8 cellular contexts compared by ENCODE assay signal in the genomic region with DNA sequence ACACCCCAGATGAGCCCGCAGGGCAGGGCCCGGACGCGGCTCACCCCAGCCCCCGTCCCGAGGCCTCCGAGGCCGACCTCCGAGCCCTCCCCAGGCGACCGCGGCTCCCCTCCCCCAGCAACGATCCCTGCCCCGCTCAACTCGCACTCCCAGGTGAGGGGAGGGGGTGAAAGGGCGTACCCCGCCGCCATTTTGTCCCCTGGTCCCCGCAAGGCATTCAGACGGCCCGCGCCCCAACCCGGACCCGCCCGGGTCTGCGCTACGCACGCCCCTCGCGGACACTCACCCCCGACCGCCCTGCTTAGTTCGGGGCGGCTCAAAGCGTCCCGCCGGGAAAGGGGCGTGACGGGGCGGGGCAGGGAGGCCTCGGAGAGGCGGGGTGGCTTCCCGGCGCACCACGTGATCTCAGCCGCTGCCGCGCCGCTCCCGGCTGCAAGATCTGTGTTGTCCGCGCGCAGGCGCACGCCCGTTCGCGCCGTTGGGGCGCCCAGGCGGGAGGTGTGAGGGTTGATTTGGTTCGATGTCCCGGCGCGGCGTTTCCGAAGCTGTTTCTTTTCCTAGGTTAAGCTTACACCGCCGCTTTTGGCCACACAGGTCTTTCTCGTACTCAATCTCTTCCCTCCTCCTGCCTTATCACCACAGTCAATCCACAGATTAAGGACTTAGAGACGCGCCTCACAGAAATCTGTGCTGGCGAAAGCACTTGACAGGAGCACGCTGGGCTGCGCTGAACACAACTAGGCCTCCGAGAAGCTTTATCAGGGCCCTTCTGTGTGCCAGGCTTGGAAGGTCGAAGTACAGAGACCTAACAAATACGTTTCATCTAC. TPM values are rescaled to one million over a fixed set of nuclear protein-coding genes. Genes with fewer than 3 reads are reported as not detected.
DNase-seq lines count a peak whose midpoint lies in the region; ATAC-seq and TF ChIP-seq lines count a peak whose summit lies in the region.

A gene with protein sequence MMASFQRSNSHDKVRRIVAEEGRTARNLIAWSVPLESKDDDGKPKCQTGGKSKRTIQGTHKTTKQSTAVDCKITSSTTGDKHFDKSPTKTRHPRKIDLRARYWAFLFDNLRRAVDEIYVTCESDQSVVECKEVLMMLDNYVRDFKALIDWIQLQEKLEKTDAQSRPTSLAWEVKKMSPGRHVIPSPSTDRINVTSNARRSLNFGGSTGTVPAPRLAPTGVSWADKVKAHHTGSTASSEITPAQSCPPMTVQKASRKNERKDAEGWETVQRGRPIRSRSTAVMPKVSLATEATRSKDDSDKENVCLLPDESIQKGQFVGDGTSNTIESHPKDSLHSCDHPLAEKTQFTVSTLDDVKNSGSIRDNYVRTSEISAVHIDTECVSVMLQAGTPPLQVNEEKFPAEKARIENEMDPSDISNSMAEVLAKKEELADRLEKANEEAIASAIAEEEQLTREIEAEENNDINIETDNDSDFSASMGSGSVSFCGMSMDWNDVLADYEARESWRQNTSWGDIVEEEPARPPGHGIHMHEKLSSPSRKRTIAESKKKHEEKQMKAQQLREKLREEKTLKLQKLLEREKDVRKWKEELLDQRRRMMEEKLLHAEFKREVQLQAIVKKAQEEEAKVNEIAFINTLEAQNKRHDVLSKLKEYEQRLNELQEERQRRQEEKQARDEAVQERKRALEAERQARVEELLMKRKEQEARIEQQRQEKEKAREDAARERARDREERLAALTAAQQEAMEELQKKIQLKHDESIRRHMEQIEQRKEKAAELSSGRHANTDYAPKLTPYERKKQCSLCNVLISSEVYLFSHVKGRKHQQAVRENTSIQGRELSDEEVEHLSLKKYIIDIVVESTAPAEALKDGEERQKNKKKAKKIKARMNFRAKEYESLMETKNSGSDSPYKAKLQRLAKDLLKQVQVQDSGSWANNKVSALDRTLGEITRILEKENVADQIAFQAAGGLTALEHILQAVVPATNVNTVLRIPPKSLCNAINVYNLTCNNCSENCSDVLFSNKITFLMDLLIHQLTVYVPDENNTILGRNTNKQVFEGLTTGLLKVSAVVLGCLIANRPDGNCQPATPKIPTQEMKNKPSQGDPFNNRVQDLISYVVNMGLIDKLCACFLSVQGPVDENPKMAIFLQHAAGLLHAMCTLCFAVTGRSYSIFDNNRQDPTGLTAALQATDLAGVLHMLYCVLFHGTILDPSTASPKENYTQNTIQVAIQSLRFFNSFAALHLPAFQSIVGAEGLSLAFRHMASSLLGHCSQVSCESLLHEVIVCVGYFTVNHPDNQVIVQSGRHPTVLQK (N-terminal part only) (minus strand): TSS at position 328 of the 827 bp plus-strand sequence. CDS start 21,523 bp downstream, outside the sequence.

- peak; percentile 79 for TF ChIP-seq POLR2A in NB4 (IDR thresholded peaks at IDR 0.05; ENCODE audit: extremely low read depth, insufficient read length)

- peaks cover 35% of the 10 kb centered on the region for H3K4me1 Mint-ChIP-seq in activated naive CD4-positive, alpha-beta T cell treated with anti-CD3 and anti-CD28 coated beads, Interleukin-2, amount 50 U/mL, for 24 hours

- TF ChIP-seq CTCF in HFF-Myc (IDR thresholded peaks at IDR 0.05; ENCODE audit: low read depth, low read length, missing control alignments) (no peak), NB4 (IDR thresholded peaks at IDR 0.05; ENCODE audit: low read depth, low read length) (no peak), omental fat pad (IDR thresholded peaks at IDR 0.05) (no peak)

- H3K4me3 Mint-ChIP-seq in activated naive CD4-positive, alpha-beta T cell treated with anti-CD3 and anti-CD28 coated beads, Interleukin-2, amount 50 U/mL, for 24 hours: peak within 1 kb of the TSS; percentile 90

- peak within 1 kb of the TSS; percentile 90 for H3K27ac Mint-ChIP-seq in activated naive CD4-positive, alpha-beta T cell treated with anti-CD3 and anti-CD28 coated beads, Interleukin-2, amount 50 U/mL, for 24 hours

- H3K4me3 ChIP-seq in HFF-Myc (replicated peaks; ENCODE audit: low read depth, low read length) (peak within 1 kb of the TSS; percentile 74), NB4 (ENCODE audit: low read depth, low read length) (peak within 1 kb of the TSS; percentile 64)

- peak within 1 kb of the TSS; percentile 93 for H3K27ac ChIP-seq in temporal lobe (ENCODE audit: low read depth, low read length)

- no peaks in the 10 kb centered on the region for H3K9me3 Mint-ChIP-seq in activated naive CD4-positive, alpha-beta T cell treated with anti-CD3 and anti-CD28 coated beads, Interleukin-2, amount 50 U/mL, for 24 hours

- DNase-seq in GM04504 (ENCODE audit: low read depth) (peak; percentile 56), HFF-Myc (ENCODE audit: extremely low read depth, low read depth) (peak; percentile 49), NB4 (ENCODE audit: low read depth) (peak; percentile 97), glomerular visceral epithelial cell (ENCODE audit: extremely low spot score) (peak; percentile 88), omental fat pad (ENCODE audit: low spot score) (peak; percentile 72)

- no peaks in the 10 kb centered on the region for H3K27me3 Mint-ChIP-seq in activated naive CD4-positive, alpha-beta T cell treated with anti-CD3 and anti-CD28 coated beads, Interleukin-2, amount 50 U/mL, for 24 hours

- H3K36me3 Mint-ChIP-seq in activated naive CD4-positive, alpha-beta T cell treated with anti-CD3 and anti-CD28 coated beads, Interleukin-2, amount 50 U/mL, for 24 hours: no peaks in the 10 kb centered on the region

- ATAC-seq in SK-N-SH treated with all-trans-retinoic acid at 6 μM for 48 hours: peak; percentile 93
- peak; percentile 95 for ATAC-seq in omental fat pad (ENCODE audit: low FRiP score)

TF ChIP-seq in SK-N-SH treated with all-trans-retinoic acid at 6 μM for 48 hours, 23 proteins besides CTCF, POLR2A, EP300 and RAD21:
- TF ChIP-seq ESRRG (CRISPR knock-in tag; IDR thresholded peaks at IDR 0.05): no peak
- TF ChIP-seq, protein P1, sequence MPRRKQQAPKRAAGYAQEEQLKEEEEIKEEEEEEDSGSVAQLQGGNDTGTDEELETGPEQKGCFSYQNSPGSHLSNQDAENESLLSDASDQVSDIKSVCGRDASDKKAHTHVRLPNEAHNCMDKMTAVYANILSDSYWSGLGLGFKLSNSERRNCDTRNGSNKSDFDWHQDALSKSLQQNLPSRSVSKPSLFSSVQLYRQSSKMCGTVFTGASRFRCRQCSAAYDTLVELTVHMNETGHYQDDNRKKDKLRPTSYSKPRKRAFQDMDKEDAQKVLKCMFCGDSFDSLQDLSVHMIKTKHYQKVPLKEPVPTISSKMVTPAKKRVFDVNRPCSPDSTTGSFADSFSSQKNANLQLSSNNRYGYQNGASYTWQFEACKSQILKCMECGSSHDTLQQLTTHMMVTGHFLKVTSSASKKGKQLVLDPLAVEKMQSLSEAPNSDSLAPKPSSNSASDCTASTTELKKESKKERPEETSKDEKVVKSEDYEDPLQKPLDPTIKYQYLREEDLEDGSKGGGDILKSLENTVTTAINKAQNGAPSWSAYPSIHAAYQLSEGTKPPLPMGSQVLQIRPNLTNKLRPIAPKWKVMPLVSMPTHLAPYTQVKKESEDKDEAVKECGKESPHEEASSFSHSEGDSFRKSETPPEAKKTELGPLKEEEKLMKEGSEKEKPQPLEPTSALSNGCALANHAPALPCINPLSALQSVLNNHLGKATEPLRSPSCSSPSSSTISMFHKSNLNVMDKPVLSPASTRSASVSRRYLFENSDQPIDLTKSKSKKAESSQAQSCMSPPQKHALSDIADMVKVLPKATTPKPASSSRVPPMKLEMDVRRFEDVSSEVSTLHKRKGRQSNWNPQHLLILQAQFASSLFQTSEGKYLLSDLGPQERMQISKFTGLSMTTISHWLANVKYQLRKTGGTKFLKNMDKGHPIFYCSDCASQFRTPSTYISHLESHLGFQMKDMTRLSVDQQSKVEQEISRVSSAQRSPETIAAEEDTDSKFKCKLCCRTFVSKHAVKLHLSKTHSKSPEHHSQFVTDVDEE (CRISPR knock-in tag; IDR thresholded peaks at IDR 0.05): peak; percentile 70

RNA-seq across cellular contexts. Expression of the gene that starts here (rescaled TPM):
- total RNA-seq in omental fat pad: 10 to 100 TPM; 11.2 to 33.4 (median 22.6) TPM
- total RNA-seq in temporal lobe: 77.7 TPM

Comparison
In these comparisons a context has a peak if more than half of its experiments do, and no peak if none do; other contexts are left out.
1. Peak in every context shown above with its lines: DNase-seq, ATAC-seq, H3K4me3 ChIP-seq and H3K27ac ChIP-seq.